In the genomic region with DNA sequence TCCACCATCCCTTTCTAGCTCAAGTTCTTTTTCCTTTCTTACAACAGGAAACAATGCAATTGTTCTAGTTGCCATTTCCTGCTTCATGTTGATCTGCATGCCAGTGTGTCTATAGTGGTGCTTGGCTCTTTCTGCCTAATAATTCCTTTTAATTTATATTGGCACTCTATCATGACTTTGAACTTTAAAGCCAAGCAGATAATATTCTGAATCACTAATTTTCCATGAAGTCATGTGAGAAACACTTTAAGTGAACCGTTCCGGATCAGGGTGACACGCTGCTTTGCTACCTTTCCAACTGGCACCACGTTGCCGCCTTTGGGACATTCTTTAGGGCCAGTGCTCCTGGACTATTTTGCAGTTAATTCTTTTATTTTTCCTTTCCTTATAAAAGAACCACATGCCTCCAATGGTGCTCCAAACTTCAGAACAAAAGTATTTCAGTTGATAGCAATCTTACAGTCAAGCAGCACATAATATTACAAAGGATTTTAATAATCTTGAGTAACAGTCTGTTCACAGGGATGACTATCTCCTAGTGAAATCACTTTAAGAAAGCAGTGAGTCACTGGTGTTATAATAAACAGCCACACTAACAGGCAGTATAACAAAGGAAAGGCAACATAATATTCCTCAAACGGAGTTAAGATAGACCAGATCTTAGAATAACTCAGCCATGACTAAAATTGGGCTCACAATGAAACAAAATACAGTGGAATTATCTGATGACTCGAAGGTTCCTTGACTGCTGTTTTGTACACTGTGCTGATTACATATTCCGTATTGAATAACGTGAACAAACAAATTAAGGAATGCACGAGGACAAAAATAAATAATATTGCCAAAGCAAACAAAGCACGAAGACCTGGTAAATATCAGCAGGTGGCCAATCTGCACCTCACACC, we compare ENCODE assay signal across 8 cellular contexts. TPM values are rescaled to one million over a fixed set of nuclear protein-coding genes. Genes with fewer than 3 reads are reported as not detected.
A peak's percentile ranks its signal among the peaks of the same experiment; 100 is the strongest.
DNase-seq lines count a peak whose midpoint lies in the region; ATAC-seq lines count a peak whose summit lies in the region.

No MANE protein-coding gene starts in this region.

- ATAC-seq in GM21825 (IDR thresholded peaks at IDR 0.05; ENCODE audit: unreplicated experiment) (no peak), HG03342 (IDR thresholded peaks at IDR 0.05; ENCODE audit: unreplicated experiment) (no peak)

- DNase-seq in DMS53 (lab: John Stamatoyannopoulos, UW), result peak; percentile 45
- peak; percentile 60 for DNase-seq in NCI-H146 (lab: John Stamatoyannopoulos, UW)
- DNase-seq in dermis microvascular lymphatic vessel endothelial cell (ENCODE audit: low read depth in 2 of 2), result peak; percentile 89 to 91
- peak; percentile 80 for DNase-seq in non-pigmented ciliary epithelial cell (ENCODE audit: low read depth)
- no peak for DNase-seq in GF-D8 (lab: John Stamatoyannopoulos, UW)
- DNase-seq in NCI-H187 treated with DMSO at 0.1 percent for 48 hours (lab: John Stamatoyannopoulos, UW), result no peak

RNA-seq across cellular contexts. Expression of gene BLOC1S5, which starts 19.0 kb away (rescaled TPM):
- total RNA-seq in dermis microvascular lymphatic vessel endothelial cell, result 13.3 and 14.6 TPM in 2 replicates

RNA-seq across cellular contexts. Expression of gene EEF1E1, which starts 19.1 kb away (rescaled TPM):
- total RNA-seq in dermis microvascular lymphatic vessel endothelial cell, result 23.4 and 37.2 TPM in 2 replicates

Comparison
In these comparisons a context has a peak if more than half of its experiments do, and no peak if none do; other contexts are left out.
1. DNase-seq: peak in DMS53 (single experiment), NCI-H146 (single experiment), dermis microvascular lymphatic vessel endothelial cell (2 of 2) and non-pigmented ciliary epithelial cell (single experiment); none in GF-D8 (single experiment) and NCI-H187 treated with DMSO at 0.1 percent for 48 hours (single experiment).